8 cellular contexts compared by ENCODE assay signal in the genomic region with DNA sequence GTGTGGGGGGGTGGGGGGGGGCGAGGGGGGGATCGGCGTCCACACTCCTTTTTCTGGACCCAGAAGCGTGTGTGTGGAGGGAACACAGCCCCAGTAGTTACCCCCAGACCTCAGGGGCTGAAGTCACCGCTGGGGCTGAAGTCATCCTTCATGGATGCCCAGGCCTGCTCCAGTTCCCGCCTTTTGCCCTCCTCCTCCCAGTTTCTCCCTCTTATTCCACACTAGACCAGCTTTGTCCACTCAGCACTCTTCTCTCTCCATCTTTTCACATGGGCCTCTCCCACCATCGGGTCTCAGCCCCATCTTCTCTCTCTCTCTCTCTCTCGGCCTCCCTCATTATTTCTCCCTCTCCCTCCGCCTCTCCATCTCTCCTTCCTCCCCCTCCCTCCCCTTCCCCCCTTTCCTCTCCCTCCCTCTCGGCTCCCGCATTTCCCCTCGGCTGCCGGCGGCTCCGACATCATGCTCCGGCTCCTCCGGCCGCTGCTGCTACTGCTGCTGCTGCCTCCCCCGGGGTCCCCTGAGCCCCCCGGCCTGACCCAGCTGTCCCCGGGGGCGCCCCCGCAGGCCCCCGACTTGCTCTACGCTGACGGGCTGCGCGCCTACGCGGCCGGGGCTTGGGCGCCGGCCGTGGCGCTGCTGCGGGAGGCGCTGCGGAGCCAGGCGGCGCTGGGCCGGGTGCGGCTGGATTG. TPM values are rescaled to one million over a fixed set of nuclear protein-coding genes. Genes with fewer than 3 reads are reported as not detected.
DNase-seq lines count a peak whose midpoint lies in the region; ATAC-seq, FAIRE-seq and TF ChIP-seq lines count a peak whose summit lies in the region.

A gene with protein sequence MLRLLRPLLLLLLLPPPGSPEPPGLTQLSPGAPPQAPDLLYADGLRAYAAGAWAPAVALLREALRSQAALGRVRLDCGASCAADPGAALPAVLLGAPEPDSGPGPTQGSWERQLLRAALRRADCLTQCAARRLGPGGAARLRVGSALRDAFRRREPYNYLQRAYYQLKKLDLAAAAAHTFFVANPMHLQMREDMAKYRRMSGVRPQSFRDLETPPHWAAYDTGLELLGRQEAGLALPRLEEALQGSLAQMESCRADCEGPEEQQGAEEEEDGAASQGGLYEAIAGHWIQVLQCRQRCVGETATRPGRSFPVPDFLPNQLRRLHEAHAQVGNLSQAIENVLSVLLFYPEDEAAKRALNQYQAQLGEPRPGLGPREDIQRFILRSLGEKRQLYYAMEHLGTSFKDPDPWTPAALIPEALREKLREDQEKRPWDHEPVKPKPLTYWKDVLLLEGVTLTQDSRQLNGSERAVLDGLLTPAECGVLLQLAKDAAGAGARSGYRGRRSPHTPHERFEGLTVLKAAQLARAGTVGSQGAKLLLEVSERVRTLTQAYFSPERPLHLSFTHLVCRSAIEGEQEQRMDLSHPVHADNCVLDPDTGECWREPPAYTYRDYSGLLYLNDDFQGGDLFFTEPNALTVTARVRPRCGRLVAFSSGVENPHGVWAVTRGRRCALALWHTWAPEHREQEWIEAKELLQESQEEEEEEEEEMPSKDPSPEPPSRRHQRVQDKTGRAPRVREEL (plus strand): TSS at position 426 of the 689 bp plus-strand sequence. CDS start 34 bp downstream, at position 460.

- H3K79me2 ChIP-seq in K562 (ENCODE audit: control insufficient read depth, insufficient read depth, low read length), result peaks cover 24% of the 10 kb centered on the region

- H3K4me1 ChIP-seq in K562 (replicated peaks in 1 of 2; ENCODE audit: control insufficient read depth in 2 of 2, insufficient read depth in 2 of 2, low read length in 2 of 2), result peaks cover 11 to 51% of the 10 kb centered on the region in 2 experiments; a peak in 4 of 5 replicates
- peaks cover 8% of the 10 kb centered on the region; the same call in 1 of the 2 replicates for H3K4me1 ChIP-seq in iPS DF 6.9 (ENCODE audit: control insufficient read depth, insufficient read depth, low read length)

- CTCF ChIA-PET in activated CD4-positive, alpha-beta T cell treated with anti-CD3 and anti-CD28 coated beads for 36 hours (lab: Charles Lee), result interaction anchor here (0.7 to 6.3 kb wide), 6 partner anchors 16 to 90 kb away, joined by 3 to 54 read pairs (median 3); a partner anchor contains a TSS
- CTCF ChIA-PET in K562 (lab: Yijun Ruan, JAX; ENCODE audit: low intra/inter-chr PET ratio), result interaction anchor here (0.6 kb wide), 1 partner anchor 97 kb away, joined by 3 read pairs; no protein-coding TSS in a partner anchor

- BruUV-seq in K562 (replicated peaks; lab: Mats Ljungman, UMichigan), result no TSS peak

- H3K27me3 Mint-ChIP-seq in activated CD4-positive, alpha-beta T cell treated with anti-CD3 and anti-CD28 coated beads for 36 hours, result peaks cover 28% of the 10 kb centered on the region

- peak within 1 kb of the TSS; percentile 87 for H3K4me2 ChIP-seq in K562 (ENCODE audit: insufficient read depth, low read length)

- peak within 1 kb of the TSS; percentile 77 for H3K4me3 Mint-ChIP-seq in activated CD4-positive, alpha-beta T cell treated with anti-CD3 and anti-CD28 coated beads for 36 hours

- TF ChIP-seq EP300 in K562 (IDR thresholded peaks at IDR 0.05; ENCODE audit: low read length), result no peak

- peak within 1 kb of the TSS; percentile 91 to 97 for H3K9ac ChIP-seq in K562 (ENCODE audit: insufficient read depth in 1 of 2, low read depth in 2 of 2, low read length in 2 of 2)

- DNase-seq in activated CD4-positive, alpha-beta T cell treated with anti-CD3 and anti-CD28 coated beads for 36 hours, result peak; percentile 49
- no peak for DNase-seq in activated CD4-positive, alpha-beta T cell treated with anti-CD3 and anti-CD28 coated beads, Interleukin-2, amount 50 U/mL, for 4 hours
- peak; percentile 29 for DNase-seq in NCI-H446 treated with DMSO at 0.1 percent for 48 hours (lab: John Stamatoyannopoulos, UW)
- peak; percentile 47 to 53 (median 50) for DNase-seq in K562 (ENCODE audit: extremely low read depth in 1 of 4, low spot score in 3 of 4)
- no peak for DNase-seq in iPS DF 6.9 (ENCODE audit: low read depth, low spot score)
- peak; percentile 69 for DNase-seq in retina
- no peak for DNase-seq in DMS114 treated with DMSO at 0.1 percent for 48 hours (lab: John Stamatoyannopoulos, UW; ENCODE audit: unreplicated experiment)
- DNase-seq in SKM-1 (lab: John Stamatoyannopoulos, UW; ENCODE audit: unreplicated experiment), result no peak

- POLR2A ChIA-PET in activated CD4-positive, alpha-beta T cell treated with anti-CD3 and anti-CD28 coated beads for 36 hours (lab: Charles Lee), result interaction anchor here (0.7 kb wide), 1 partner anchor 39 kb away, joined by 4 read pairs; a partner anchor contains a TSS
- POLR2A ChIA-PET in K562 (lab: Yijun Ruan, JAX), result interaction anchor here (0.6 to 1.7 kb wide), 9 partner anchors 14 to 104 kb away, joined by 3 to 7 read pairs (median 4); a partner anchor contains a TSS

- no peak; a peak in 1 of 4 replicates for TF ChIP-seq RAD21 in K562 (CRISPR knock-in tag; conservative IDR thresholded peaks at IDR 0.05 in 1 of 2, IDR thresholded peaks at IDR 0.05 in 1 of 2)

- H3K9me1 ChIP-seq in K562 (ENCODE audit: control insufficient read depth, insufficient read depth, low read length), result no peaks in the 10 kb centered on the region

- H3K36me3 Mint-ChIP-seq in activated CD4-positive, alpha-beta T cell treated with anti-CD3 and anti-CD28 coated beads for 36 hours (ENCODE audit: low read depth), result no peaks in the 10 kb centered on the region

- no peak for TF ChIP-seq POLR2A in K562 (conservative IDR thresholded peaks at IDR 0.05)

- H3K27ac ChIP-seq in K562 (ENCODE audit: extremely low read depth, low read depth, low read length) (peak within 1 kb of the TSS; percentile 91), iPS DF 6.9 (ENCODE audit: low read length) (no peak within 1 kb of the TSS)

- intact Hi-C loops in activated CD4-positive, alpha-beta T cell treated with anti-CD3 and anti-CD28 coated beads for 36 hours (cut with DNase I, micrococcal nuclease), result loop anchor here in 1 of 2 experiments (5.0 kb wide), 2 partner anchors 36 to 221 kb away; a partner anchor contains a TSS
- intact Hi-C loops in K562 (cut with micrococcal nuclease), result loop anchor here (2.0 to 10.0 kb wide), 4 partner anchors 51 to 273 kb away; a partner anchor contains a TSS

- no peaks in the 10 kb centered on the region for H3K9me3 Mint-ChIP-seq in activated CD4-positive, alpha-beta T cell treated with anti-CD3 and anti-CD28 coated beads for 36 hours (ENCODE audit: low read depth)

- FAIRE-seq in K562 (lab: Jason Lieb, UNC), result no peak

- peaks cover 0 to 4% of the 10 kb centered on the region in 2 experiments; a peak in 2 of 5 replicates for H3K27me3 ChIP-seq in K562 (ENCODE audit: control insufficient read depth in 2 of 2, insufficient read depth in 2 of 2, low read length in 2 of 2)
- H3K27me3 ChIP-seq in iPS DF 6.9 (ENCODE audit: control insufficient read depth, insufficient read depth, low read length), result no peaks in the 10 kb centered on the region

- peak within 1 kb of the TSS; percentile 91 for H2AFZ ChIP-seq in K562 (ENCODE audit: low read depth, low read length)

- H3K36me3 ChIP-seq in K562 (ENCODE audit: control insufficient read depth, insufficient read depth, low read length), result peaks cover 27% of the 10 kb centered on the region; the same call in 1 of the 3 replicates
- peaks cover 13% of the 10 kb centered on the region; the same call in 1 of the 2 replicates for H3K36me3 ChIP-seq in iPS DF 6.9 (ENCODE audit: control insufficient read depth, insufficient read depth, low read length)

- 6% methylated on average over 10 of the region's 42 CpGs for WGBS in K562 (ENCODE audit: insufficient coverage, low coverage, missing lambda C conversion rate)
- WGBS in iPS DF 6.9 (ENCODE audit: insufficient coverage, insufficient read length), result no CpG with 5 or more reads among the region's 42 CpGs

- peak; percentile 21 for ATAC-seq in activated CD4-positive, alpha-beta T cell treated with anti-CD3 and anti-CD28 coated beads for 36 hours
- ATAC-seq in K562, result peak; percentile 68

- H3K9me3 ChIP-seq in K562 (replicated peaks; ENCODE audit: control insufficient read depth, insufficient read depth, low read depth, low read length) (no peaks in the 10 kb centered on the region), iPS DF 6.9 (ENCODE audit: control insufficient read depth, insufficient read depth, low read length) (no peaks in the 10 kb centered on the region)

- in situ Hi-C loops in K562 (cut with MboI), result no loop called here

- H4K20me1 ChIP-seq in K562 (replicated peaks; ENCODE audit: control insufficient read depth, insufficient read depth, low read length), result no peaks in the 10 kb centered on the region

- peaks cover 22% of the 10 kb centered on the region for H3K4me1 Mint-ChIP-seq in activated CD4-positive, alpha-beta T cell treated with anti-CD3 and anti-CD28 coated beads for 36 hours

- TF ChIP-seq CTCF in K562 (IDR thresholded peaks at IDR 0.05 in 2 of 3, conservative IDR thresholded peaks at IDR 0.05 in 1 of 3; ENCODE audit: insufficient read depth in 2 of 3, low read depth in 1 of 3, low read length in 3 of 3), result peak in 2 of 3 experiments; percentile 16 to 35; a peak in 2 of 6 replicates

- H3K4me3 ChIP-seq in K562, result peak within 1 kb of the TSS; percentile 73
- H3K4me3 ChIP-seq in iPS DF 6.9 (ENCODE audit: low read length), result peak within 1 kb of the TSS; percentile 98

- peak within 1 kb of the TSS; percentile 74 for H3K27ac Mint-ChIP-seq in activated CD4-positive, alpha-beta T cell treated with anti-CD3 and anti-CD28 coated beads for 36 hours

TF ChIP-seq in K562, 482 proteins besides CTCF, POLR2A, EP300 and RAD21 (continues in another document):
- no peak for TF ChIP-seq MCM5 (IDR thresholded peaks at IDR 0.05; ENCODE audit: low read depth)

RNA-seq across cellular contexts. Expression of the gene that starts here (rescaled TPM):
- total RNA-seq in activated CD4-positive, alpha-beta T cell treated with anti-CD3 and anti-CD28 coated beads for 36 hours, result 1 to 10 TPM in 1 of 2 experiments, under 1 TPM in 1; 0.86 to 1.3 TPM
- total RNA-seq in K562 (2011; cell fraction: chromatin; rRNA removed; ENCODE audit: low replicate concordance), result 20.0 and 79.4 TPM in 2 replicates
- total RNA-seq in K562 (2011; cell fraction: nucleolus; rRNA removed), result 58.3 and 59.9 TPM in 2 replicates
- total RNA-seq in K562 (2011; cell fraction: nucleoplasm; rRNA removed), result 31.2 and 33.2 TPM in 2 replicates
- total RNA-seq in K562 (2014; rRNA removed), result 7.1 and 9.5 TPM in 2 replicates
- total RNA-seq in K562 (2014; rRNA removed; fragmentation: Illumina TruSeq; extraction: Trizol), result 1.9 and 4.3 TPM in 2 replicates
- 6.6 and 8.0 TPM in 2 replicates for total RNA-seq in K562 (2015; rRNA removed; fragmentation: Illumina TruSeq; extraction: Trizol)
- 14.2 and 15.0 TPM in 2 replicates for total RNA-seq in K562 (2021)
- polyA plus RNA-seq in K562 (2011; rRNA removed), result 4.0 and 10.2 TPM in 2 replicates
- 6.0 and 7.6 TPM in 2 replicates for polyA plus RNA-seq in K562 (2011; cell fraction: cytosol; rRNA removed)
- polyA plus RNA-seq in K562 (2011; cell fraction: nucleus; rRNA removed), result 46.1 and 48.4 TPM in 2 replicates
- 12.1 and 18.5 TPM in 2 replicates for polyA plus RNA-seq in K562 (2012)
- 4.8 and 7.3 TPM in 2 replicates for polyA plus RNA-seq in K562 (2014; fragmentation: Illumina TruSeq; extraction: Trizol)
- polyA plus RNA-seq in K562 (2014; fragmentation: Nextera tagmentation; extraction: Ambion mirVana), result under 1 TPM; 0.03 to 0.27 TPM
- 10.2 and 13.2 TPM in 2 replicates for polyA plus RNA-seq in K562 (2014; rRNA removed)
- 2.6 and 3.3 TPM in 2 replicates for polyA minus RNA-seq in K562 (2011; rRNA and poly(A)+ RNA removed)
- polyA minus RNA-seq in K562 (2011; cell fraction: cytosol; rRNA and poly(A)+ RNA removed), result 5.1 and 8.6 TPM in 2 replicates
- 16.0 and 31.5 TPM in 2 replicates for polyA minus RNA-seq in K562 (2011; cell fraction: nucleus; rRNA and poly(A)+ RNA removed)

Comparison
In these comparisons a context has a peak if more than half of its experiments do, and no peak if none do; other contexts are left out.
1. DNase-seq: peak in activated CD4-positive, alpha-beta T cell treated with anti-CD3 and anti-CD28 coated beads for 36 hours (single experiment), NCI-H446 treated with DMSO at 0.1 percent for 48 hours (single experiment), K562 (4 of 4) and retina (single experiment); none in activated CD4-positive, alpha-beta T cell treated with anti-CD3 and anti-CD28 coated beads, Interleukin-2, amount 50 U/mL, for 4 hours (0 of 2), iPS DF 6.9 (single experiment), DMS114 treated with DMSO at 0.1 percent for 48 hours (single experiment) and SKM-1 (single experiment).